Comparison of ENCODE assay signal across 23 cellular contexts in genomic region chr7:47529826-47530555, GRCh38. TPM values are rescaled to one million over a fixed set of nuclear protein-coding genes. Genes with fewer than 3 reads are reported as not detected.
DNase-seq lines count a peak whose midpoint lies in the region; ATAC-seq, FAIRE-seq and TF ChIP-seq lines count a peak whose summit lies in the region.
"Had no signal": no experiment of that assay in that cellular context is flagged by ENCODE, and none has a peak within 500 bp of the region (broad histone marks: within the 10 kb centered on the region; RNA-seq: fewer than 3 reads in every experiment).

No MANE protein-coding gene starts in this region.

- DNase-seq in Panc1 (ENCODE audit: low read depth, low spot score) (no peak), HepG2 (ENCODE audit: low spot score) (no peak), NCI-H2081 (lab: John Stamatoyannopoulos, UW) (no peak), colonic mucosa (no peak), G401 (ENCODE audit: low spot score) (no peak)
- no peak for DNase-seq in stimulated activated naive B cell treated with anti-CD40 and anti-IgM and Interleukin-4, amounts not matched to agents 10 μg/mL and 1 μg/mL and 100 μg/mL, for 72 hours
- DNase-seq: Calu3; CD8-positive, alpha-beta memory T cell; GM23248; HFFc6; MG63; NCI-H1694; NCI-H2029 treated with DMSO at 0.1 percent for 48 hours; NCI-H2227 treated with DMSO at 0.1 percent for 48 hours; NCI-H526 treated with DMSO at 0.1 percent for 48 hours; SK-N-SH; SW 1271 had no signal

- CTCF ChIA-PET in Panc1 (lab: Charles Lee) = no interaction called here
- CTCF ChIA-PET in HepG2 (lab: Yijun Ruan, JAX; ENCODE audit: low intra/inter-chr PET ratio, low total read pairs) = no interaction called here

- H3K4me3 Mint-ChIP-seq in stimulated activated naive B cell treated with anti-CD40 and anti-IgM and Interleukin-4, amounts not matched to agents 10 μg/mL and 1 μg/mL and 100 μg/mL, for 72 hours = no peak overlapping the region
- H3K4me3 Mint-ChIP-seq: B cell; CD8-positive, alpha-beta memory T cell; HFFc6; T-helper 1 cell treated with Interleukin-12 subunit alpha and Interleukin-12 subunit beta and Interleukin-4 antibody, amounts not matched to agents 30 μg/mL and 1 μg/mL, for 36 hours had no signal

- no TSS peak for BruUV-seq in Panc1 (replicated peaks; lab: Mats Ljungman, UMichigan)
- BruUV-seq in HepG2 (replicated peaks; lab: Mats Ljungman, UMichigan) = no TSS peak

- peaks cover 2 to 18% of the 10 kb centered on the region in 2 donors for H3K36me3 Mint-ChIP-seq in stimulated activated naive B cell treated with anti-CD40 and anti-IgM and Interleukin-4, amounts not matched to agents 10 μg/mL and 1 μg/mL and 100 μg/mL, for 72 hours
- H3K36me3 Mint-ChIP-seq: CD8-positive, alpha-beta memory T cell had no signal

- TF ChIP-seq EP300 in HepG2 (IDR thresholded peaks at IDR 0.05; ENCODE audit: low read depth in 2 of 2, low read length in 2 of 2) = no peak
- no peak for TF ChIP-seq EP300 in HepG2 (CRISPR knock-in tag; IDR thresholded peaks at IDR 0.05; ENCODE audit: borderline replicate concordance)

- H3K27ac Mint-ChIP-seq in stimulated activated naive B cell treated with anti-CD40 and anti-IgM and Interleukin-4, amounts not matched to agents 10 μg/mL and 1 μg/mL and 100 μg/mL, for 72 hours = peak overlapping the region; percentile 26
- H3K27ac Mint-ChIP-seq: B cell; CD8-positive, alpha-beta memory T cell; HFFc6; T-helper 1 cell treated with Interleukin-12 subunit alpha and Interleukin-12 subunit beta and Interleukin-4 antibody, amounts not matched to agents 30 μg/mL and 1 μg/mL, for 36 hours had no signal

- H3K36me3 ChIP-seq in KMS-11 (ENCODE audit: insufficient read depth) (no peaks in the 10 kb centered on the region), Panc1 (ENCODE audit: control insufficient read depth, insufficient read depth, low read length) (peaks cover 36% of the 10 kb centered on the region), HepG2 (replicated peaks in 1 of 2; ENCODE audit: control insufficient read depth in 1 of 2, insufficient read depth in 2 of 2, low read length in 2 of 2) (peaks cover 18 to 46% of the 10 kb centered on the region in 2 experiments), colonic mucosa (no peaks in the 10 kb centered on the region)

- H3K4me1 ChIP-seq in KMS-11 (ENCODE audit: low read depth, poor library complexity, severe bottlenecking) (peaks cover 33% of the 10 kb centered on the region), Panc1 (ENCODE audit: control insufficient read depth, insufficient read depth, low read length) (peaks cover 86% of the 10 kb centered on the region), HepG2 (ENCODE audit: insufficient read depth, low read length) (peaks cover 57% of the 10 kb centered on the region), colonic mucosa (no peaks in the 10 kb centered on the region)

- FAIRE-seq in HepG2 (lab: Jason Lieb, UNC) = no peak

- H3K4me2 ChIP-seq in KMS-11 (peak overlapping the region; percentile 85), HepG2 (ENCODE audit: low read depth, low read length) (no peak overlapping the region)
- H3K4me2 ChIP-seq: SK-N-SH had no signal

- WGBS in HepG2 (ENCODE audit: low lambda C conversion rate) = 95% methylated on average over 6 of the region's 6 CpGs

- H4K20me1 ChIP-seq in KMS-11 (ENCODE audit: insufficient read depth) (no peaks in the 10 kb centered on the region), HepG2 (ENCODE audit: insufficient read depth, low read length) (peaks cover 26% of the 10 kb centered on the region)

- no peak overlapping the region for H3K4me3 ChIP-seq in KMS-11 (IDR thresholded peaks at IDR 0.05; ENCODE audit: insufficient read depth, low read depth, low read length)
- H3K4me3 ChIP-seq in Panc1 (ENCODE audit: low read depth in 2 of 2, low read length in 2 of 2) = no peak overlapping the region
- no peak overlapping the region for H3K4me3 ChIP-seq in HepG2 (replicated peaks in 1 of 3; ENCODE audit: insufficient read depth in 1 of 3, low read depth in 2 of 3, low read length in 3 of 3)
- no peak overlapping the region for H3K4me3 ChIP-seq in colonic mucosa
- H3K4me3 ChIP-seq: GM23248, HAP-1, MG63 had no signal

- in situ Hi-C loops in Panc1 (cut with HindIII; ENCODE audit: low pct_unique_long_range_greater_than_20kb, low sequenced_read_pairs) = no loop called here
- in situ Hi-C loops in HepG2 (cut with HindIII; ENCODE audit: extremely low pct_ligation_motif_present, low pct_unique_long_range_greater_than_20kb) = no loop called here
- in situ Hi-C loops in G401 (cut with HindIII; ENCODE audit: low sequenced_read_pairs) = no loop called here

- POLR2A ChIA-PET in Panc1 (lab: Charles Lee) (no interaction called here), HepG2 (lab: Yijun Ruan, JAX) (no interaction called here)

- ATAC-seq in Panc1 = no peak
- ATAC-seq in HepG2 = no peak
- no peak for ATAC-seq in stimulated activated naive B cell treated with anti-CD40 and anti-IgM and Interleukin-4, amounts not matched to agents 10 μg/mL and 1 μg/mL and 100 μg/mL, for 72 hours (replicated peaks)

- H3K27me3 ChIP-seq in KMS-11 (ENCODE audit: insufficient read depth, low read depth) (no peaks in the 10 kb centered on the region), Panc1 (ENCODE audit: control insufficient read depth, insufficient read depth, low read length) (no peaks in the 10 kb centered on the region), HepG2 (ENCODE audit: control insufficient read depth in 1 of 2, insufficient read depth in 2 of 2, low read length in 2 of 2) (no peaks in the 10 kb centered on the region), colonic mucosa (no peaks in the 10 kb centered on the region)
- H3K27me3 ChIP-seq: MG63 had no signal

- H3K27ac ChIP-seq in KMS-11 = peak overlapping the region; percentile 80
- H3K27ac ChIP-seq in Panc1 (ENCODE audit: low read length) = peak overlapping the region; percentile 97
- no peak overlapping the region for H3K27ac ChIP-seq in HepG2 (ENCODE audit: extremely low read length, insufficient read depth, low read length)
- no peak overlapping the region for H3K27ac ChIP-seq in colonic mucosa
- H3K27ac ChIP-seq: C4-2B, GM23248 had no signal

- H3K9me3 ChIP-seq in Panc1 (ENCODE audit: control insufficient read depth, insufficient read depth, low read depth, low read length) (no peaks in the 10 kb centered on the region), HepG2 (ENCODE audit: low read length) (no peaks in the 10 kb centered on the region), colonic mucosa (no peaks in the 10 kb centered on the region)
- H3K9me3 ChIP-seq: MG63 had no signal

- peaks cover 0 to 3% of the 10 kb centered on the region in 2 donors for H3K9me3 Mint-ChIP-seq in stimulated activated naive B cell treated with anti-CD40 and anti-IgM and Interleukin-4, amounts not matched to agents 10 μg/mL and 1 μg/mL and 100 μg/mL, for 72 hours
- H3K9me3 Mint-ChIP-seq: T-helper 1 cell treated with Interleukin-12 subunit alpha and Interleukin-12 subunit beta and Interleukin-4 antibody, amounts not matched to agents 30 μg/mL and 1 μg/mL, for 36 hours had no signal

- H3K9ac ChIP-seq in KMS-11 = no peak overlapping the region
- no peak overlapping the region for H3K9ac ChIP-seq in HepG2 (ENCODE audit: insufficient read depth, low read depth, low read length)
- no peak overlapping the region for H3K9ac ChIP-seq in colonic mucosa (ENCODE audit: low read depth in 2 of 2, low read length in 2 of 2)
- H3K9ac ChIP-seq: GM23248, SK-N-SH had no signal

- H3K79me2 ChIP-seq in KMS-11 (ENCODE audit: insufficient read depth, low read depth) (no peaks in the 10 kb centered on the region), HepG2 (ENCODE audit: insufficient read depth, low read length) (peaks cover 78% of the 10 kb centered on the region)

- TF ChIP-seq RAD21 in HepG2 (CRISPR knock-in tag; IDR thresholded peaks at IDR 0.05) = no peak

- no peaks in the 10 kb centered on the region for H3K27me3 Mint-ChIP-seq in stimulated activated naive B cell treated with anti-CD40 and anti-IgM and Interleukin-4, amounts not matched to agents 10 μg/mL and 1 μg/mL and 100 μg/mL, for 72 hours
- H3K27me3 Mint-ChIP-seq: B cell; CD8-positive, alpha-beta memory T cell had no signal

- intact Hi-C loops in Panc1 (cut with micrococcal nuclease; ENCODE audit: unreplicated experiment) (no loop called here), HepG2 (cut with micrococcal nuclease; ENCODE audit: unreplicated experiment) (no loop called here), colonic mucosa (cut with DNase I) (no loop called here)

- TF ChIP-seq CTCF in KMS-11 (conservative IDR thresholded peaks at IDR 0.05; ENCODE audit: low read depth, low read length) (no peak), Panc1 (IDR thresholded peaks at IDR 0.05) (no peak), HepG2 (CRISPR knock-in tag; IDR thresholded peaks at IDR 0.05) (no peak), colonic mucosa (IDR thresholded peaks at IDR 0.05) (no peak)

- H3K4me1 Mint-ChIP-seq in stimulated activated naive B cell treated with anti-CD40 and anti-IgM and Interleukin-4, amounts not matched to agents 10 μg/mL and 1 μg/mL and 100 μg/mL, for 72 hours = peaks cover 0 to 11% of the 10 kb centered on the region in 2 donors
- H3K4me1 Mint-ChIP-seq: CD8-positive, alpha-beta memory T cell had no signal

- no peak for TF ChIP-seq POLR2A in HepG2 (IDR thresholded peaks at IDR 0.05; ENCODE audit: insufficient read depth in 1 of 2, low read depth in 2 of 2, low read length in 2 of 2)

- H2AFZ ChIP-seq in KMS-11 (ENCODE audit: low read depth) (no peak overlapping the region), HepG2 (ENCODE audit: low read length) (no peak overlapping the region)
- H2AFZ ChIP-seq: GM23248 had no signal

RNA-seq across cellular contexts. Expression of gene TNS3, which starts 51.9 kb away (rescaled TPM):
- total RNA-seq in Panc1 (2021; ENCODE audit: unreplicated experiment) (533 TPM), HepG2 (2016; rRNA removed; fragmentation: Illumina TruSeq; extraction: Trizol) (51.3 and 55.7 TPM in 2 replicates), colonic mucosa (10 to 100 TPM; 41.1 to 58.2 TPM)
- polyA plus RNA-seq in Panc1 (2012; ENCODE audit: insufficient read length) = 322 TPM
- total RNA-seq in HepG2 (2016; cell fraction: cytosol; rRNA removed; fragmentation: Illumina TruSeq; extraction: Trizol; ENCODE audit: low read depth) = 14.9 and 19.1 TPM in 2 replicates
- 45.5 and 52.6 TPM in 2 replicates for total RNA-seq in HepG2 (2016; cell fraction: insoluble cytoplasmic fraction; rRNA removed; fragmentation: Illumina TruSeq; extraction: Trizol)
- total RNA-seq in HepG2 (2016; cell fraction: membrane; rRNA removed; fragmentation: Illumina TruSeq; extraction: Trizol) = 16.6 and 16.8 TPM in 2 replicates
- 72.4 and 83.0 TPM in 2 replicates for total RNA-seq in HepG2 (2016; cell fraction: nucleus; rRNA removed; fragmentation: Illumina TruSeq; extraction: Trizol)
- 52.9 and 55.1 TPM in 2 replicates for polyA plus RNA-seq in HepG2 (2011; rRNA removed)
- 28.4 and 33.2 TPM in 2 replicates for polyA plus RNA-seq in HepG2 (2011; cell fraction: cytosol; rRNA removed)
- polyA plus RNA-seq in HepG2 (2011; cell fraction: nucleus; rRNA removed) = 76.4 and 98.4 TPM in 2 replicates
- 48.6 and 60.6 TPM in 2 replicates for polyA plus RNA-seq in HepG2 (2012)
- polyA plus RNA-seq in HepG2 (2016; cell fraction: cytosol; fragmentation: Illumina TruSeq; extraction: Trizol; ENCODE audit: low read depth) = 1.6 and 1.9 TPM in 2 replicates
- polyA plus RNA-seq in HepG2 (2016; cell fraction: insoluble cytoplasmic fraction; fragmentation: Illumina TruSeq; extraction: Trizol; ENCODE audit: low read depth) = 32.3 and 39.6 TPM in 2 replicates
- 3.7 and 4.3 TPM in 2 replicates for polyA plus RNA-seq in HepG2 (2016; cell fraction: membrane; fragmentation: Illumina TruSeq; extraction: Trizol; ENCODE audit: low read depth)
- 56.5 and 64.9 TPM in 2 replicates for polyA plus RNA-seq in HepG2 (2016; cell fraction: nucleus; fragmentation: Illumina TruSeq; extraction: Trizol; ENCODE audit: insufficient read depth, low read depth)
- 29.7 and 302 TPM in 2 replicates for polyA minus RNA-seq in HepG2 (2011; rRNA and poly(A)+ RNA removed; ENCODE audit: low replicate concordance)
- polyA minus RNA-seq in HepG2 (2011; cell fraction: cytosol; rRNA and poly(A)+ RNA removed) = 53.8 and 56.5 TPM in 2 replicates
- 139 and 170 TPM in 2 replicates for polyA minus RNA-seq in HepG2 (2011; cell fraction: nucleus; rRNA and poly(A)+ RNA removed)
- 35.4 and 37.3 TPM in 2 replicates for total RNA-seq in G401 (2014; rRNA removed; shearing (Covaris generic))
- total RNA-seq: A673 had no signal
- polyA plus RNA-seq: CD8-positive, alpha-beta memory T cell had no signal

Comparison
In these comparisons a context has a peak if more than half of its experiments do, and no peak if none do; other contexts are left out.
1. H3K27ac ChIP-seq: peak in KMS-11 (single experiment) and Panc1 (single experiment); none in HepG2 (single experiment) and colonic mucosa (single experiment).